ENCODE assay signal across 10 cellular contexts in genomic region chr1:221994939-221995338, GRCh38.
DNase-seq lines count a peak whose midpoint lies in the region; ATAC-seq and TF ChIP-seq lines count a peak whose summit lies in the region.
"Had no signal": no experiment of that assay in that cellular context is flagged by ENCODE, and none has a peak within 500 bp of the region (broad histone marks: within the 10 kb centered on the region; RNA-seq: fewer than 3 reads in every experiment).

No MANE protein-coding gene starts in this region.

- H3K9me3 Mint-ChIP-seq in Caco-2 (ENCODE audit: unreplicated experiment): no peaks in the 10 kb centered on the region

- no peaks in the 10 kb centered on the region for H3K27me3 Mint-ChIP-seq in Caco-2 (ENCODE audit: insufficient read depth, unreplicated experiment)

- intact Hi-C loops in body of pancreas (cut with DNase I) (no loop called here), Caco-2 (cut with micrococcal nuclease; ENCODE audit: unreplicated experiment) (loop anchor here (10.0 kb wide), 1 partner anchor 250 kb away; the partner anchor contains the start of gene DUSP10)

- H3K36me3 ChIP-seq in MG63 (no peaks in the 10 kb centered on the region), body of pancreas (replicated peaks in 1 of 2; ENCODE audit: insufficient read depth in 1 of 2, low read depth in 2 of 2) (no peaks in the 10 kb centered on the region), Caco-2 (ENCODE audit: control insufficient read depth, insufficient read depth, low read length) (no peaks in the 10 kb centered on the region)

- no peak overlapping the region for H3K27ac ChIP-seq in body of pancreas

- TF ChIP-seq POLR2A in body of pancreas (IDR thresholded peaks at IDR 0.05): no peak

- H3K4me3 ChIP-seq in AG04449 (ENCODE audit: low read depth, low read length): no peak overlapping the region
- no peak overlapping the region for H3K4me3 ChIP-seq in MG63
- H3K4me3 ChIP-seq in body of pancreas: no peak overlapping the region
- no peak overlapping the region for H3K4me3 ChIP-seq in Caco-2 (ENCODE audit: low read depth, low read length)

- H3K4me1 Mint-ChIP-seq in Caco-2 (ENCODE audit: low read depth, unreplicated experiment): no peaks in the 10 kb centered on the region

- BruUV-seq in Caco-2 (replicated peaks; lab: Mats Ljungman, UMichigan): no TSS peak

- CTCF ChIA-PET in AG04449 (lab: Yijun Ruan, JAX) (no interaction called here), Caco-2 (lab: Charles Lee) (no interaction called here)

- H3K4me1 ChIP-seq in body of pancreas: no peaks in the 10 kb centered on the region
- H3K4me1 ChIP-seq in Caco-2: no peaks in the 10 kb centered on the region

- H3K36me3 Mint-ChIP-seq in Caco-2 (ENCODE audit: insufficient read depth, unreplicated experiment): no peaks in the 10 kb centered on the region

- POLR2A ChIA-PET in AG04449 (lab: Yijun Ruan, JAX) (no interaction called here), Caco-2 (lab: Charles Lee) (no interaction called here)

- no peaks in the 10 kb centered on the region for H3K27me3 ChIP-seq in MG63
- no peaks in the 10 kb centered on the region for H3K27me3 ChIP-seq in body of pancreas
- no peaks in the 10 kb centered on the region for H3K27me3 ChIP-seq in Caco-2 (replicated peaks; ENCODE audit: control insufficient read depth, insufficient read depth, low read length)

- H3K9me3 ChIP-seq in MG63: no peaks in the 10 kb centered on the region
- H3K9me3 ChIP-seq in body of pancreas: no peaks in the 10 kb centered on the region
- no peaks in the 10 kb centered on the region for H3K9me3 ChIP-seq in Caco-2

- peak; percentile 68 for DNase-seq in AG04449 (ENCODE audit: low read depth, low spot score)
- peak; percentile 45 for DNase-seq in GM04504 (ENCODE audit: low read depth)
- peak; percentile 67 for DNase-seq in astrocyte of the hippocampus (ENCODE audit: low read depth, low spot score)
- DNase-seq in kidney tubule cell (ENCODE audit: low spot score): peak; percentile 58
- DNase-seq in MG63: no peak
- DNase-seq in body of pancreas: no peak
- DNase-seq in Caco-2: no peak
- DNase-seq: NCI-H526, SW 1271 had no signal

- ATAC-seq in GM19395 (IDR thresholded peaks at IDR 0.05; ENCODE audit: unreplicated experiment): no peak
- no peak for ATAC-seq in body of pancreas

- H3K27ac Mint-ChIP-seq in Caco-2 (ENCODE audit: unreplicated experiment): no peak overlapping the region

- WGBS in body of pancreas, 2 donors: 58 to 63% methylated on average over 4 of the region's 4 CpGs

- H3K4me3 Mint-ChIP-seq in Caco-2 (ENCODE audit: unreplicated experiment): no peak overlapping the region

- TF ChIP-seq CTCF in AG04449 (IDR thresholded peaks at IDR 0.05; ENCODE audit: insufficient read depth, low read length, missing control alignments): no peak
- no peak for TF ChIP-seq CTCF in body of pancreas (IDR thresholded peaks at IDR 0.05)
- TF ChIP-seq CTCF in Caco-2 (IDR thresholded peaks at IDR 0.05; ENCODE audit: insufficient read depth in 1 of 2, low read depth in 1 of 2, low read length in 1 of 2, severe bottlenecking in 1 of 2, unreplicated experiment in 1 of 2): no peak

Comparison
In these comparisons a context has a peak if more than half of its experiments do, and no peak if none do; other contexts are left out.
1. DNase-seq: peak in AG04449 (single experiment), GM04504 (single experiment), astrocyte of the hippocampus (single experiment) and kidney tubule cell (single experiment); none in MG63 (single experiment), body of pancreas (0 of 4) and Caco-2 (0 of 2).